ENCODE assay signal across 8 cellular contexts in the genomic region with DNA sequence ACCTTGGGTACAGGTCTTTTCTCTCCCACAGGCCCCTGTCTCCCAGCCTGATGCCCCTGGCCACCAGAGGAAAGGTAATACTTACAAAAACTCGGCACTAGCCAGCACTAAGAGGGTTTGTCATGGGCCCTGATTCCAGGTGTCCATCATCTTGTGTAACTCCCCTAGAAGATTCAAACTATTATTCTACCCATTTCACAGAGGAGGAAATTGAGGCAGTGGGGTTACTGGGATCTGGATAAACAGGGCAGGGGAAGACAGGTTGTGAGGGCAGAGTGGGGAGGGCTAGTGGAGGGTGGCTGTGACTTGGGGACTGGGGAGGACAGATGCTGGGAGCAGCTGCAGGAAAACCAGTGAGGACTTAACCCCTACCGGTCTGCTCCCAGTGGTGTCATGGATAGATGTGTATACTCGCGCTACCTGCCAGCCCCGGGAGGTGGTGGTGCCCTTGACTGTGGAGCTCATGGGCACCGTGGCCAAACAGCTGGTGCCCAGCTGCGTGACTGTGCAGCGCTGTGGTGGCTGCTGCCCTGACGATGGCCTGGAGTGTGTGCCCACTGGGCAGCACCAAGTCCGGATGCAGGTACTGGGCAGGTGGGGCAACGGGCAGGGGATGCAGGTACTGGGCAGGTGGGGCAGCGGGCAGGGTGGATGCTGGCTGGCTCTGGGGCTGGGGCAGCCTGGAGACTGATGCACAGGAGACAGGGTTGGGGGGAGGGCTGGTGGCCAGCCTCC. TPM values are rescaled to one million over a fixed set of nuclear protein-coding genes. Genes with fewer than 3 reads are reported as not detected.
DNase-seq lines count a peak whose midpoint lies in the region; ATAC-seq, FAIRE-seq and TF ChIP-seq lines count a peak whose summit lies in the region.

No MANE protein-coding gene starts in this region.

- no peaks in the 10 kb centered on the region for H3K27me3 ChIP-seq in sigmoid colon

- H3K4me1 ChIP-seq in sigmoid colon, result peaks cover 0 to 57% (median 41%) of the 10 kb centered on the region in 4 donors

- no peak overlapping the region for H3K27ac ChIP-seq in SK-N-MC
- H3K27ac ChIP-seq in sigmoid colon, result peak overlapping the region; percentile 88 to 93 (median 91)

- intact Hi-C loops in sigmoid colon (cut with DNase I), result no loop called here

- peak overlapping the region; percentile 63 for H3K4me3 ChIP-seq in GM12864 (ENCODE audit: low read depth, low read length)
- peak overlapping the region; percentile 82 for H3K4me3 ChIP-seq in SK-N-MC
- peak overlapping the region; percentile 80 for H3K4me3 ChIP-seq in fibroblast of the aortic adventitia (ENCODE audit: low read depth, low read length)
- peak overlapping the region; percentile 66 to 88 (median 80) for H3K4me3 ChIP-seq in sigmoid colon

- H3K9me3 ChIP-seq in SK-N-MC (ENCODE audit: low read depth, low read length), result no peaks in the 10 kb centered on the region
- no peaks in the 10 kb centered on the region for H3K9me3 ChIP-seq in sigmoid colon

- WGBS in sigmoid colon, 2 donors, result 72 to 88% methylated on average over 12 of the region's 12 CpGs

- no peak for FAIRE-seq in RCC 7860 (lab: Jason Lieb, UNC)

- H3K36me3 ChIP-seq in SK-N-MC (ENCODE audit: insufficient read depth, low read length) (peaks cover 5% of the 10 kb centered on the region; the same call in 1 of the 2 replicates), sigmoid colon (peaks cover 0 to 31% (median 2%) of the 10 kb centered on the region in 4 donors)

- ATAC-seq in GM19452 (IDR thresholded peaks at IDR 0.05; ENCODE audit: unreplicated experiment), result no peak

- H3K9ac ChIP-seq in SK-N-MC (ENCODE audit: insufficient read length), result no peak overlapping the region

- TF ChIP-seq CTCF in GM12864 (IDR thresholded peaks at IDR 0.05; ENCODE audit: low read depth, low read length, missing control alignments), result no peak
- no peak for TF ChIP-seq CTCF in fibroblast of the aortic adventitia (IDR thresholded peaks at IDR 0.05; ENCODE audit: insufficient read depth, low read length)
- no peak for TF ChIP-seq CTCF in sigmoid colon (IDR thresholded peaks at IDR 0.05)

- TF ChIP-seq POLR2A in sigmoid colon (IDR thresholded peaks at IDR 0.05), result no peak

- TF ChIP-seq EP300 in sigmoid colon (IDR thresholded peaks at IDR 0.05), result no peak

- no peak for DNase-seq in GM12864 (ENCODE audit: low read depth)
- no peak for DNase-seq in SK-N-MC (ENCODE audit: low read depth, low spot score)
- DNase-seq in fibroblast of the aortic adventitia (ENCODE audit: low read depth), result no peak
- DNase-seq in sigmoid colon, result no peak
- no peak for DNase-seq in D341Med (ENCODE audit: low spot score)
- DNase-seq in NCI-H526 treated with DMSO at 0.1 percent for 48 hours (lab: John Stamatoyannopoulos, UW), result no peak
- no peak for DNase-seq in RCC 7860 (ENCODE audit: low spot score)

RNA-seq across cellular contexts. Expression of a gene that starts 1.2 kb away (rescaled TPM):
- 17.3 and 37.5 TPM in 2 replicates for total RNA-seq in fibroblast of the aortic adventitia (ENCODE audit: low replicate concordance)
- total RNA-seq in sigmoid colon, result 100 to 1,000 TPM in 2 of 4 donors, 10 to 100 TPM in 2; 76.7 to 117 (median 98.4) TPM
- 10 to 100 TPM; 23.4 to 94.9 (median 42.6) TPM for polyA plus RNA-seq in sigmoid colon

RNA-seq across cellular contexts. Expression of a gene that starts 5.2 kb away (rescaled TPM):
- total RNA-seq in fibroblast of the aortic adventitia (ENCODE audit: low replicate concordance) (6.5 and 9.0 TPM in 2 replicates), sigmoid colon (10 to 100 TPM; 25.7 to 37.1 (median 28.1) TPM)
- polyA plus RNA-seq in sigmoid colon, result 10 to 100 TPM; 27.5 to 68.1 (median 58.3) TPM

RNA-seq across cellular contexts. Expression of a gene that starts 5.3 kb away (rescaled TPM):
- total RNA-seq in fibroblast of the aortic adventitia (ENCODE audit: low replicate concordance) (34.3 and 60.3 TPM in 2 replicates), sigmoid colon (10 to 100 TPM; 49.2 to 70.5 (median 51.3) TPM)
- 100 to 1,000 TPM in 2 of 3 donors, 10 to 100 TPM in 1; 97.3 to 213 (median 116) TPM for polyA plus RNA-seq in sigmoid colon

RNA-seq across cellular contexts. Expression of a gene that starts 9.5 kb away (rescaled TPM):
- total RNA-seq in fibroblast of the aortic adventitia (ENCODE audit: low replicate concordance) (39.0 and 50.9 TPM in 2 replicates), sigmoid colon (10 to 100 TPM; 41.4 to 64.8 (median 50.1) TPM)
- polyA plus RNA-seq in sigmoid colon, result 100 to 1,000 TPM in 2 of 3 donors, 10 to 100 TPM in 1; 91.3 to 130 (median 116) TPM

RNA-seq across cellular contexts. Expression of a gene that starts 9.6 kb away (rescaled TPM):
- total RNA-seq in fibroblast of the aortic adventitia (ENCODE audit: low replicate concordance) (18.9 and 33.3 TPM in 2 replicates), sigmoid colon (10 to 100 TPM; 45.7 to 80.6 (median 62.9) TPM)
- 10 to 100 TPM; 70.8 to 82.8 (median 82.3) TPM for polyA plus RNA-seq in sigmoid colon
